ENCODE assay signal across 8 cellular contexts in genomic region chr14:89899917-89900680, GRCh38. TPM values are rescaled to one million over a fixed set of nuclear protein-coding genes. Genes with fewer than 3 reads are reported as not detected.
A peak's percentile ranks its signal among the peaks of the same experiment; 100 is the strongest.
DNase-seq lines count a peak whose midpoint lies in the region; ATAC-seq and TF ChIP-seq lines count a peak whose summit lies in the region.

No MANE protein-coding gene starts in this region.

- no peaks in the 10 kb centered on the region for H3K79me2 ChIP-seq in neural cell (replicated peaks; ENCODE audit: insufficient read depth, low read length)

- no peak overlapping the region for H3K9ac ChIP-seq in neural cell (ENCODE audit: low read length)

- H3K9me2 ChIP-seq in neural cell (ENCODE audit: insufficient read depth, low read length): no peaks in the 10 kb centered on the region

- CTCF ChIA-PET in activated naive CD4-positive, alpha-beta T cell treated with anti-CD3 and anti-CD28 coated beads, Interleukin-2, amount 10 ng/mL, durations not matched to agents 7 days and 5 days (lab: Charles Lee): interaction anchor here (1.8 kb wide), 1 partner anchor 873 kb away, joined by 3 read pairs; no protein-coding TSS in a partner anchor

- no peak for TF ChIP-seq EP300 in neural cell (conservative IDR thresholded peaks at IDR 0.05; ENCODE audit: poor library complexity, severe bottlenecking)

- H3K4me2 ChIP-seq in neural cell (ENCODE audit: low read length): no peak overlapping the region

- no peak overlapping the region for H3K4me3 Mint-ChIP-seq in activated naive CD4-positive, alpha-beta T cell treated with anti-CD3 and anti-CD28 coated beads, Interleukin-2, amount 10 ng/mL, durations not matched to agents 7 days and 5 days

- H3F3A ChIP-seq in neural cell (ENCODE audit: insufficient read depth, low read length, poor library complexity, severe bottlenecking): no peaks in the 10 kb centered on the region

- H3K27me3 ChIP-seq in neural cell (ENCODE audit: insufficient read depth, low read depth, low read length): no peaks in the 10 kb centered on the region

- H3K27me3 Mint-ChIP-seq in activated naive CD4-positive, alpha-beta T cell treated with anti-CD3 and anti-CD28 coated beads, Interleukin-2, amount 10 ng/mL, durations not matched to agents 7 days and 5 days: peaks cover 5% of the 10 kb centered on the region

- peak; percentile 64 for TF ChIP-seq CTCF in choroid plexus epithelial cell (conservative IDR thresholded peaks at IDR 0.05; ENCODE audit: low read depth, low read length)
- peak; percentile 51 for TF ChIP-seq CTCF in neural cell (IDR thresholded peaks at IDR 0.05; ENCODE audit: poor library complexity, severe bottlenecking)

- H3K4me3 ChIP-seq in choroid plexus epithelial cell (ENCODE audit: low read depth, low read length) (no peak overlapping the region), neural cell (ENCODE audit: low read length) (no peak overlapping the region)

- peaks cover 11% of the 10 kb centered on the region for H3K4me1 Mint-ChIP-seq in activated naive CD4-positive, alpha-beta T cell treated with anti-CD3 and anti-CD28 coated beads, Interleukin-2, amount 10 ng/mL, durations not matched to agents 7 days and 5 days

- H4K20me1 ChIP-seq in neural cell (ENCODE audit: insufficient read depth): no peaks in the 10 kb centered on the region

- H3K27ac Mint-ChIP-seq in activated naive CD4-positive, alpha-beta T cell treated with anti-CD3 and anti-CD28 coated beads, Interleukin-2, amount 10 ng/mL, durations not matched to agents 7 days and 5 days: no peak overlapping the region
- no peak overlapping the region for H3K27ac Mint-ChIP-seq in activated naive CD4-positive, alpha-beta T cell treated with anti-CD3 and anti-CD28 coated beads, Interleukin-2, amount 50 U/mL, for 72 hours

- no peak overlapping the region for H3K27ac ChIP-seq in neural cell (ENCODE audit: low read length)

- no peaks in the 10 kb centered on the region for H3K9me3 Mint-ChIP-seq in activated naive CD4-positive, alpha-beta T cell treated with anti-CD3 and anti-CD28 coated beads, Interleukin-2, amount 10 ng/mL, durations not matched to agents 7 days and 5 days
- H3K9me3 Mint-ChIP-seq in activated naive CD4-positive, alpha-beta T cell treated with anti-CD3 and anti-CD28 coated beads, Interleukin-2, amount 50 U/mL, for 72 hours: no peaks in the 10 kb centered on the region

- TF ChIP-seq RAD21 in neural cell (conservative IDR thresholded peaks at IDR 0.05): peak; percentile 61

- peak; percentile 30 for DNase-seq in activated naive CD4-positive, alpha-beta T cell treated with anti-CD3 and anti-CD28 coated beads, Interleukin-2, amount 10 ng/mL, durations not matched to agents 7 days and 5 days
- DNase-seq in activated naive CD4-positive, alpha-beta T cell treated with anti-CD3 and anti-CD28 coated beads, Interleukin-2, amount 50 U/mL, for 72 hours (ENCODE audit: low spot score in 2 of 2): no peak
- DNase-seq in NAMALWA (ENCODE audit: low spot score) (peak; percentile 22), choroid plexus epithelial cell (ENCODE audit: low read depth) (peak; percentile 61), T-helper 9 cell (no peak)

- H3K36me3 Mint-ChIP-seq in activated naive CD4-positive, alpha-beta T cell treated with anti-CD3 and anti-CD28 coated beads, Interleukin-2, amount 10 ng/mL, durations not matched to agents 7 days and 5 days: no peaks in the 10 kb centered on the region
- no peaks in the 10 kb centered on the region for H3K36me3 Mint-ChIP-seq in activated naive CD4-positive, alpha-beta T cell treated with anti-CD3 and anti-CD28 coated beads, Interleukin-2, amount 50 U/mL, for 72 hours

- no peak for ATAC-seq in activated naive CD4-positive, alpha-beta T cell treated with anti-CD3 and anti-CD28 coated beads, Interleukin-2, amount 50 U/mL, for 72 hours
- no peak for ATAC-seq in GM19397 (IDR thresholded peaks at IDR 0.05; ENCODE audit: unreplicated experiment)
- ATAC-seq in HG03469 (IDR thresholded peaks at IDR 0.05; ENCODE audit: unreplicated experiment): no peak

- no peaks in the 10 kb centered on the region for H3K36me3 ChIP-seq in neural cell (ENCODE audit: insufficient read depth, low read length)

- no peak overlapping the region for H2AFZ ChIP-seq in neural cell (ENCODE audit: low read depth, low read length)

- no peaks in the 10 kb centered on the region for H3K9me3 ChIP-seq in neural cell (ENCODE audit: low read length)

TF ChIP-seq in neural cell, 6 proteins besides CTCF, POLR2A, EP300 and RAD21:
- TF ChIP-seq SMC3 (conservative IDR thresholded peaks at IDR 0.05; ENCODE audit: poor library complexity) (peak; percentile 66), EZH2 (IDR thresholded peaks at IDR 0.05; ENCODE audit: borderline replicate concordance, insufficient read depth, low read length, poor library complexity, severe bottlenecking) (no peak)

RNA-seq across cellular contexts. Expression of gene EFCAB11, which starts 54.4 kb away (rescaled TPM):
- 10 to 100 TPM in 1 of 2 donors, 1 to 10 TPM in 1; 8.9 to 12.5 TPM for total RNA-seq in activated naive CD4-positive, alpha-beta T cell treated with anti-CD3 and anti-CD28 coated beads, Interleukin-2, amount 50 U/mL, for 72 hours
- 7.9 and 10.2 TPM in 2 replicates for polyA plus RNA-seq in neural cell
- 5.1 and 7.6 TPM in 2 replicates for polyA minus RNA-seq in neural cell

RNA-seq across cellular contexts. Expression of gene TDP1, which starts 55.6 kb away (rescaled TPM):
- total RNA-seq in activated naive CD4-positive, alpha-beta T cell treated with anti-CD3 and anti-CD28 coated beads, Interleukin-2, amount 50 U/mL, for 72 hours: 100 to 1,000 TPM in 1 of 2 donors, 10 to 100 TPM in 1; 99.2 to 109 TPM
- polyA plus RNA-seq in neural cell: 29.1 and 45.1 TPM in 2 replicates
- polyA minus RNA-seq in neural cell: 54.0 and 62.4 TPM in 2 replicates

Comparison
In these comparisons a context has a peak if more than half of its experiments do, and no peak if none do; other contexts are left out.
1. DNase-seq: peak in activated naive CD4-positive, alpha-beta T cell treated with anti-CD3 and anti-CD28 coated beads, Interleukin-2, amount 10 ng/mL, durations not matched to agents 7 days and 5 days (single experiment), NAMALWA (single experiment) and choroid plexus epithelial cell (single experiment); none in activated naive CD4-positive, alpha-beta T cell treated with anti-CD3 and anti-CD28 coated beads, Interleukin-2, amount 50 U/mL, for 72 hours (0 of 2) and T-helper 9 cell (single experiment).